ENCODE assay signal across 27 cellular contexts in the genomic region with DNA sequence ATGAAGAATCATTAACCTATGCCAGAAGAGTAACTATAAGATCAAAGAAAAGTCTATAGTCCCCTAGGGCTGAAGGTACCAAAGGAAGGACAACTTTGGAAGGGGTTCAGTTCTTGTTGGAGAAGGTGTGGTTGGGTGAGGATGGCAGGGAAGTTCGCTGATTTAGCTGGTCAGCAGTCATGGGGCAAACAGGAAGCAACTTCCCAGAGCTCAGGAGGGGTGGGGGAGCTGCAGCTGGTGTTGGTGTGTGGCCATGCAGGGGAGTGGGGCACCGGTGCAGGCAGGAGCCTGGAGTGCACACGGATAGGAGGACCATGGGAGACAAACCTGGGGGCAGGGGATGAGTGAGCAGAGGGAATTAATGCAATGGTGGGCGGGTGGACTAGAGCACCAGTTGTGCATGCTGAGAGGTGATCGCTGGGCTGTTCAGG. TPM values are rescaled to one million over a fixed set of nuclear protein-coding genes. Genes with fewer than 3 reads are reported as not detected.
DNase-seq lines count a peak whose midpoint lies in the region; ATAC-seq, FAIRE-seq and TF ChIP-seq lines count a peak whose summit lies in the region.
"Had no signal": no experiment of that assay in that cellular context is flagged by ENCODE, and none has a peak within 500 bp of the region (broad histone marks: within the 10 kb centered on the region; RNA-seq: fewer than 3 reads in every experiment).

No MANE protein-coding gene starts in this region.

- no peaks in the 10 kb centered on the region for H3K23me2 ChIP-seq in H9 (ENCODE audit: insufficient read length, low read depth, low read length, poor library complexity, severe bottlenecking)

- H3K14ac ChIP-seq in H9 (ENCODE audit: insufficient read depth, low read length), result peak overlapping the region; percentile 39; the same call in 1 of the 2 replicates

- no peak overlapping the region for H2BK120ac ChIP-seq in H9 (ENCODE audit: low read depth, low read length, poor library complexity, severe bottlenecking)

- H4K20me1 ChIP-seq in H9 (ENCODE audit: control insufficient read depth, insufficient read depth, insufficient read length), result no peaks in the 10 kb centered on the region
- peaks cover 83% of the 10 kb centered on the region for H4K20me1 ChIP-seq in neural progenitor cell (ENCODE audit: low read depth)
- H4K20me1 ChIP-seq: BLaER1 treated with 17β-estradiol and CSF1 and Interleukin-3, amounts not matched to agents 10 nM and 100 nM had no signal

- H3K4me1 ChIP-seq in A549 (0 out of 3 replicates have a peak, but pooled peaks cover 6% of the 10 kb centered on the region), H9 (ENCODE audit: insufficient read depth, low read length) (peaks cover 2% of the 10 kb centered on the region; the same call in 1 of the 2 replicates), endodermal cell (ENCODE audit: control insufficient read depth, insufficient read depth, low read length) (no peaks in the 10 kb centered on the region), neural progenitor cell (peaks cover 31% of the 10 kb centered on the region)
- H3K4me1 ChIP-seq: thyroid gland had no signal

- no peak overlapping the region for H3K56ac ChIP-seq in H9 (ENCODE audit: insufficient read length, low read depth, low read length)

- H3K9me3 Mint-ChIP-seq in H9 (no peaks in the 10 kb centered on the region), endodermal cell (no peaks in the 10 kb centered on the region), neural crest cell (no peaks in the 10 kb centered on the region), neural progenitor cell (peaks cover 8% of the 10 kb centered on the region)
- H3K9me3 Mint-ChIP-seq: activated naive CD4-positive, alpha-beta T cell treated with anti-CD3 and anti-CD28 coated beads for 36 hours; HFFc6; memory B cell; stimulated activated naive CD8-positive, alpha-beta T cell treated with anti-CD3 and anti-CD28 coated beads, Interleukin-15, amount 100 ng/mL, for 72 hours had no signal

- H3K4me1 Mint-ChIP-seq in H9, result peaks cover 32 to 48% of the 10 kb centered on the region in 2 experiments
- no peaks in the 10 kb centered on the region for H3K4me1 Mint-ChIP-seq in endodermal cell
- H3K4me1 Mint-ChIP-seq in neural crest cell, result peaks cover 24% of the 10 kb centered on the region
- peaks cover 38% of the 10 kb centered on the region for H3K4me1 Mint-ChIP-seq in neural progenitor cell
- H3K4me1 Mint-ChIP-seq: memory B cell; naive B cell; stimulated activated naive CD8-positive, alpha-beta T cell treated with anti-CD3 and anti-CD28 coated beads, Interleukin-15, amount 100 ng/mL, for 72 hours had no signal

- H4K5ac ChIP-seq in H9 (ENCODE audit: insufficient read length, low read depth, low read length), result no peak overlapping the region

- DNase-seq in A549 (ENCODE audit: low read depth in 1 of 2, low spot score in 1 of 2), result no peak
- DNase-seq in H9, result no peak
- DNase-seq in endodermal cell, result peak; percentile 20
- no peak for DNase-seq in neural crest cell (ENCODE audit: low read depth, low spot score)
- DNase-seq in neural progenitor cell (ENCODE audit: low spot score), result no peak
- no peak for DNase-seq in HuH-7.5 (ENCODE audit: low spot score)
- DNase-seq in DMS114 treated with DMSO at 0.1 percent for 48 hours (lab: John Stamatoyannopoulos, UW; ENCODE audit: unreplicated experiment), result no peak
- DNase-seq: activated CD4-positive, alpha-beta T cell treated with anti-CD3 and anti-CD28 coated beads, Interleukin-2, amount 50 U/mL, for 4 hours; activated naive CD4-positive, alpha-beta T cell treated with anti-CD3 and anti-CD28 coated beads for 36 hours; COR-L47; effector CD4-positive, alpha-beta T cell; glutamatergic neuron; HFFc6; naive B cell; PC-9; SHP77; stimulated activated CD4-positive, alpha-beta T cell treated with anti-CD3 and anti-CD28 coated beads, Interleukin-1b, Interleukin-23, amount 100 ng/mL, for 48 hours; stimulated activated CD8-positive, alpha-beta memory T cell treated with anti-CD3 and anti-CD28 coated beads, Interleukin-4, amount 100 ng/mL, for 48 hours; stimulated activated naive CD8-positive, alpha-beta T cell treated with anti-CD3 and anti-CD28 coated beads, Interleukin-15, amount 100 ng/mL, for 72 hours; thyroid gland had no signal

- H2BK15ac ChIP-seq in H9 (ENCODE audit: low read depth, low read length), result no peak overlapping the region

- no peak overlapping the region for H2BK20ac ChIP-seq in H9 (ENCODE audit: low read depth, low read length, poor library complexity, severe bottlenecking)

- CTCF ChIA-PET in A549 (lab: Yijun Ruan, JAX), result no interaction called here

- H2AFZ ChIP-seq in H9 (ENCODE audit: low read length) (no peak overlapping the region), neural progenitor cell (replicated peaks) (no peak overlapping the region)
- H2AFZ ChIP-seq: PC-9 had no signal

- no peak overlapping the region for H2AK5ac ChIP-seq in H9 (ENCODE audit: insufficient read length, low read length)

- H3K9ac ChIP-seq in H9 (ENCODE audit: extremely low read depth, insufficient read length, low read length) (no peak overlapping the region), endodermal cell (ENCODE audit: extremely low read depth, low read length, poor library complexity, severe bottlenecking) (no peak overlapping the region), neural progenitor cell (no peak overlapping the region)
- H3K9ac ChIP-seq: BLaER1 treated with 17β-estradiol and CSF1 and Interleukin-3, amounts not matched to agents 10 nM and 100 nM had no signal

- no peak overlapping the region for H3T11ph ChIP-seq in H9 (ENCODE audit: low read length)

- H3K9me3 ChIP-seq in A549 (no peaks in the 10 kb centered on the region), H9 (ENCODE audit: control insufficient read depth, low read depth, low read length) (no peaks in the 10 kb centered on the region), endodermal cell (ENCODE audit: control insufficient read depth, low read length) (no peaks in the 10 kb centered on the region), neural progenitor cell (ENCODE audit: low read depth) (no peaks in the 10 kb centered on the region)
- H3K9me3 ChIP-seq: adrenal gland; BLaER1 treated with 17β-estradiol and CSF1 and Interleukin-3, amounts not matched to agents 10 nM and 100 nM; thyroid gland had no signal

- H2BK5ac ChIP-seq in H9 (ENCODE audit: insufficient read length, low read length), result no peak overlapping the region

- TF ChIP-seq RAD21 in A549 (conservative IDR thresholded peaks at IDR 0.05 in 1 of 2, IDR thresholded peaks at IDR 0.05 in 1 of 2), result no peak

- H3K79me1 ChIP-seq in H9 (ENCODE audit: insufficient read depth, low read depth, low read length, poor library complexity, severe bottlenecking), result no peaks in the 10 kb centered on the region

- H4K91ac ChIP-seq in H9 (ENCODE audit: insufficient read length, low read depth, low read length), result no peak overlapping the region

- H3K36me3 ChIP-seq in endodermal cell (ENCODE audit: control insufficient read depth, insufficient read depth, low read length), result no peaks in the 10 kb centered on the region
- H3K36me3 ChIP-seq in neural progenitor cell, result no peaks in the 10 kb centered on the region
- H3K36me3 ChIP-seq: adrenal gland; BLaER1 treated with 17β-estradiol and CSF1 and Interleukin-3, amounts not matched to agents 10 nM and 100 nM; thyroid gland had no signal

- TF ChIP-seq CTCF in A549 (IDR thresholded peaks at IDR 0.05), result no peak
- TF ChIP-seq CTCF in H9 (conservative IDR thresholded peaks at IDR 0.05), result no peak
- TF ChIP-seq CTCF in endodermal cell (conservative IDR thresholded peaks at IDR 0.05), result no peak
- TF ChIP-seq CTCF in neural crest cell (conservative IDR thresholded peaks at IDR 0.05), result no peak
- no peak for TF ChIP-seq CTCF in neural progenitor cell (IDR thresholded peaks at IDR 0.05)

- no peak for TF ChIP-seq POLR2A in A549 (IDR thresholded peaks at IDR 0.05; ENCODE audit: low read length)

- POLR2A ChIA-PET in A549 (lab: Yijun Ruan, JAX), result no interaction called here

- H3K23ac ChIP-seq in H9 (ENCODE audit: insufficient read length, low read depth, low read length), result no peak overlapping the region

- no peak overlapping the region for H4K8ac ChIP-seq in H9 (replicated peaks; ENCODE audit: insufficient read length, low read depth, low read length)

- no peak overlapping the region for H3K4me3 Mint-ChIP-seq in H9
- H3K4me3 Mint-ChIP-seq in endodermal cell, result no peak overlapping the region
- no peak overlapping the region for H3K4me3 Mint-ChIP-seq in neural crest cell
- no peak overlapping the region for H3K4me3 Mint-ChIP-seq in neural progenitor cell
- H3K4me3 Mint-ChIP-seq: activated naive CD4-positive, alpha-beta T cell treated with anti-CD3 and anti-CD28 coated beads for 36 hours; brain; HFFc6; memory B cell; naive B cell; stimulated activated naive CD8-positive, alpha-beta T cell treated with anti-CD3 and anti-CD28 coated beads, Interleukin-15, amount 100 ng/mL, for 72 hours had no signal

- TF ChIP-seq EP300 in A549 (IDR thresholded peaks at IDR 0.05), result no peak

- no peak overlapping the region for H3K4me3 ChIP-seq in A549
- no peak overlapping the region for H3K4me3 ChIP-seq in endodermal cell (ENCODE audit: low read length)
- no peak overlapping the region for H3K4me3 ChIP-seq in neural progenitor cell
- H3K4me3 ChIP-seq: adrenal gland; BLaER1 treated with 17β-estradiol and CSF1 and Interleukin-3, amounts not matched to agents 10 nM and 100 nM; PC-9; smooth muscle cell; thyroid gland had no signal

- peak overlapping the region in 1 of 3 experiments; percentile 12; a peak in 2 of 7 replicates for H3K27ac Mint-ChIP-seq in H9
- H3K27ac Mint-ChIP-seq in endodermal cell, result no peak overlapping the region
- peak overlapping the region; percentile 72 for H3K27ac Mint-ChIP-seq in neural crest cell (ENCODE audit: unreplicated experiment)
- no peak overlapping the region for H3K27ac Mint-ChIP-seq in neural progenitor cell
- H3K27ac Mint-ChIP-seq: activated naive CD4-positive, alpha-beta T cell treated with anti-CD3 and anti-CD28 coated beads for 36 hours; HFFc6; memory B cell; stimulated activated naive CD8-positive, alpha-beta T cell treated with anti-CD3 and anti-CD28 coated beads, Interleukin-15, amount 100 ng/mL, for 72 hours had no signal

- H3K36me3 Mint-ChIP-seq in H9 (ENCODE audit: insufficient read depth in 1 of 3, low read depth in 3 of 3) (peaks cover 0 to 5% (median 4%) of the 10 kb centered on the region in 3 experiments; a peak in 2 of 7 replicates), endodermal cell (ENCODE audit: low read depth) (no peaks in the 10 kb centered on the region), neural crest cell (ENCODE audit: low read depth) (no peaks in the 10 kb centered on the region), neural progenitor cell (peaks cover 26% of the 10 kb centered on the region)
- H3K36me3 Mint-ChIP-seq: memory B cell, naive B cell had no signal

- H3K4me2 ChIP-seq in A549, result peak overlapping the region; percentile 33; the same call in 2 of the 3 replicates
- H3K4me2 ChIP-seq in H9 (ENCODE audit: insufficient read depth, insufficient read length, low read length), result no peak overlapping the region
- H3K4me2 ChIP-seq in neural progenitor cell, result no peak overlapping the region
- H3K4me2 ChIP-seq: PC-9, smooth muscle cell had no signal

- no peak overlapping the region for H2BK12ac ChIP-seq in H9 (ENCODE audit: insufficient read length, low read depth, low read length)

- WGBS in A549 (ENCODE audit: missing lambda C conversion rate), result 24% methylated on average over 5 of the region's 5 CpGs
- no CpG with 5 or more reads among the region's 5 CpGs for WGBS in H9 (ENCODE audit: extremely low coverage, insufficient read length, low lambda C conversion rate)
- 70 to 80% methylated on average over 1 to 5 of the region's 5 CpGs for WGBS in endodermal cell (ENCODE audit: insufficient coverage in 1 of 2, insufficient read length in 1 of 2), 2 experiments

- H3K18ac ChIP-seq in H9 (ENCODE audit: insufficient read length, low read depth, low read length), result no peak overlapping the region

- no peaks in the 10 kb centered on the region for H3F3A ChIP-seq in neural progenitor cell (ENCODE audit: low read depth)

- H3K27me3 Mint-ChIP-seq in H9 (ENCODE audit: low read depth) (peaks cover 4% of the 10 kb centered on the region), endodermal cell (ENCODE audit: insufficient read depth) (peaks cover 2% of the 10 kb centered on the region), neural crest cell (ENCODE audit: low read depth) (no peaks in the 10 kb centered on the region), neural progenitor cell (ENCODE audit: insufficient read depth, low read depth) (no peaks in the 10 kb centered on the region)

- H3K27ac ChIP-seq in A549, result no peak overlapping the region
- no peak overlapping the region for H3K27ac ChIP-seq in H9 (ENCODE audit: insufficient read length, low read depth, low read length)
- no peak overlapping the region for H3K27ac ChIP-seq in endodermal cell (ENCODE audit: low read depth, low read length)
- no peak overlapping the region for H3K27ac ChIP-seq in neural progenitor cell
- H3K27ac ChIP-seq: adrenal gland; BLaER1 treated with 17β-estradiol and CSF1 and Interleukin-3, amounts not matched to agents 10 nM and 100 nM; epithelial cell of prostate; PC-9; thyroid gland had no signal

- no peaks in the 10 kb centered on the region for H3K27me3 ChIP-seq in H9 (ENCODE audit: insufficient read depth, low read length)
- no peaks in the 10 kb centered on the region for H3K27me3 ChIP-seq in endodermal cell (ENCODE audit: control insufficient read depth, insufficient read depth, low read length, poor library complexity, severe bottlenecking)
- no peaks in the 10 kb centered on the region for H3K27me3 ChIP-seq in neural progenitor cell
- H3K27me3 ChIP-seq: adrenal gland; BLaER1 treated with 17β-estradiol and CSF1 and Interleukin-3, amounts not matched to agents 10 nM and 100 nM; thyroid gland had no signal

- no peak overlapping the region for H3K4ac ChIP-seq in H9 (ENCODE audit: low read depth, low read length)

- ATAC-seq in A549 (no peak), HG02763 (IDR thresholded peaks at IDR 0.05; ENCODE audit: unreplicated experiment) (no peak)
- ATAC-seq: stimulated activated naive CD8-positive, alpha-beta T cell treated with anti-CD3 and anti-CD28 coated beads, Interleukin-15, amount 100 ng/mL, for 72 hours had no signal

- no peak for FAIRE-seq in A549 (lab: Jason Lieb, UNC)

- H3K79me2 ChIP-seq in H9 (ENCODE audit: insufficient read depth, low read length) (no peaks in the 10 kb centered on the region), neural progenitor cell (ENCODE audit: low read depth) (peaks cover 95% of the 10 kb centered on the region)

RNA-seq across cellular contexts. Expression of a gene that starts 34.0 kb away (rescaled TPM):
- 2.4 and 2.5 TPM in 2 replicates for polyA plus RNA-seq in A549 (2011; rRNA removed)
- 1.1 TPM in 2 replicates for polyA plus RNA-seq in A549 (2012; cell fraction: cytosol; rRNA removed)
- 1.2 and 1.7 TPM in 2 replicates for polyA plus RNA-seq in A549 (2012; cell fraction: nucleus; rRNA removed)
- polyA plus RNA-seq in A549 (2017; fragmentation: RNase III; extraction: RNeasy Plus Mini Kit Qiagen cat#74134 plus additional on column Dnase treatment), result 2.9 to 4.2 TPM (median 3.6 TPM) in 3 replicates
- polyA minus RNA-seq in A549 (2011; rRNA and poly(A)+ RNA removed), result 2.7 and 2.8 TPM in 2 replicates
- 7.0 and 8.0 TPM in 2 replicates for total RNA-seq in H9 (2021)
- total RNA-seq in endodermal cell, result 1 to 10 TPM; 2.8 to 3.1 TPM
- polyA plus RNA-seq in endodermal cell (2013, experiment 1 of 2), result 20.7 TPM
- 21.9 TPM for polyA plus RNA-seq in endodermal cell (2013, experiment 2 of 2)
- total RNA-seq in neural crest cell, result 28.6 and 29.0 TPM in 2 replicates
- 69.7 and 70.2 TPM in 2 replicates for total RNA-seq in neural progenitor cell (ENCODE audit: low replicate concordance)
- total RNA-seq: activated naive CD4-positive, alpha-beta T cell treated with anti-CD3 and anti-CD28 coated beads for 36 hours had no signal
